In the genomic region with DNA sequence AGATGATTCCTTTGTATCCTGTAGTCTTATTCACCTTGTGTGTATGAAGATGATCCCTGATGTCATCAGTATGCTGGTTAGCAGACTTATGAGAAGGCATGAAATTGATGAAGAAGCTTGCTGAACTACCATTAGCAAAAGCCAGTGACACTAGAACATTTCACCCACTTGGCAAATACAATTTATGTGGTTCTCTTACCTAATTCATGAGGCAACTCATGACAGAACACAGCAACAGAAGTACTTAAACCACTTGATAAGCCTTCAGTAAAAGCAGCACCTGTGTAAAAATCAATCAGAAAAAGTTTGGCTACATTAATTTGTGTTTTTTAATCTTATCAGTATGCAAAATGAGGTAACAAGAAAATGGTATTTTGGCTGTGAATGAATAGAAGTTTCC, we compare ENCODE assay signal across 9 cellular contexts.
"Had no signal": no experiment of that assay in that cellular context is flagged by ENCODE, and none has a peak within 500 bp of the region (broad histone marks: within the 10 kb centered on the region; RNA-seq: fewer than 3 reads in every experiment).

No MANE protein-coding gene starts in this region.

- H3K4me2 ChIP-seq: GM23338 had no signal

- DNase-seq: H9, HCEC 1CT, KBM-7 had no signal

- FAIRE-seq: H1, H54, HepG2 had no signal

- H3K9me3 Mint-ChIP-seq: GM23338, H9, IgD-negative memory B cell had no signal

- H3K4me1 Mint-ChIP-seq: GM23338, H9, IgD-negative memory B cell had no signal

- H2AFZ ChIP-seq: GM23338 had no signal

- H3K27ac Mint-ChIP-seq: GM23338, H9, IgD-negative memory B cell had no signal

- H3K4me3 ChIP-seq: GM23338 had no signal

- H3K27ac ChIP-seq: HL-60 had no signal

- H3K27me3 Mint-ChIP-seq: IgD-negative memory B cell had no signal

- H3K4me3 Mint-ChIP-seq: GM23338, H9, IgD-negative memory B cell had no signal

- ATAC-seq: GM23338, HepG2 had no signal
